In the genomic region with DNA sequence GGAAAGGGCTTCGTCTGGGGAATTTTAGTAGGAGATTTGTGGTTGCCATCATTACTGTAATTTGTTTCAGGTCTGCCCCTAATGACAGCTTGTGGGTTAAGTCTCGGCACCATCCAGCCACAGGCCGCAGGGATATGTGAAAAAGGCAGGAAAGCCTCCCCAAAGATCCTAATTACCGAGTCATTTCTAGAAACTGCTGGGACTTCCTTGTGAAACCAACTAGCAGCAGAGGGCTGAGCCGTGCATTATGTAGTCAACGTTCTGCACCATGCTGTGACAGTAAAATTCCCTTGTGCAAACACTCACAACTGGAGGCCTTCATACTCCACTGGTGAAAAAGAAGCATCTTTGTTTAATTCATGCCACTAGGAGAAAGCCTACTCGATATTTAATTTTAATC, we compare ENCODE assay signal across 1 cellular context.
TF ChIP-seq lines count a peak whose summit lies in the region.

No MANE protein-coding gene starts in this region.

TF ChIP-seq in GM23338, 12 proteins besides CTCF, POLR2A, EP300 and RAD21 (continued from another document):
- TF ChIP-seq, protein P1, sequence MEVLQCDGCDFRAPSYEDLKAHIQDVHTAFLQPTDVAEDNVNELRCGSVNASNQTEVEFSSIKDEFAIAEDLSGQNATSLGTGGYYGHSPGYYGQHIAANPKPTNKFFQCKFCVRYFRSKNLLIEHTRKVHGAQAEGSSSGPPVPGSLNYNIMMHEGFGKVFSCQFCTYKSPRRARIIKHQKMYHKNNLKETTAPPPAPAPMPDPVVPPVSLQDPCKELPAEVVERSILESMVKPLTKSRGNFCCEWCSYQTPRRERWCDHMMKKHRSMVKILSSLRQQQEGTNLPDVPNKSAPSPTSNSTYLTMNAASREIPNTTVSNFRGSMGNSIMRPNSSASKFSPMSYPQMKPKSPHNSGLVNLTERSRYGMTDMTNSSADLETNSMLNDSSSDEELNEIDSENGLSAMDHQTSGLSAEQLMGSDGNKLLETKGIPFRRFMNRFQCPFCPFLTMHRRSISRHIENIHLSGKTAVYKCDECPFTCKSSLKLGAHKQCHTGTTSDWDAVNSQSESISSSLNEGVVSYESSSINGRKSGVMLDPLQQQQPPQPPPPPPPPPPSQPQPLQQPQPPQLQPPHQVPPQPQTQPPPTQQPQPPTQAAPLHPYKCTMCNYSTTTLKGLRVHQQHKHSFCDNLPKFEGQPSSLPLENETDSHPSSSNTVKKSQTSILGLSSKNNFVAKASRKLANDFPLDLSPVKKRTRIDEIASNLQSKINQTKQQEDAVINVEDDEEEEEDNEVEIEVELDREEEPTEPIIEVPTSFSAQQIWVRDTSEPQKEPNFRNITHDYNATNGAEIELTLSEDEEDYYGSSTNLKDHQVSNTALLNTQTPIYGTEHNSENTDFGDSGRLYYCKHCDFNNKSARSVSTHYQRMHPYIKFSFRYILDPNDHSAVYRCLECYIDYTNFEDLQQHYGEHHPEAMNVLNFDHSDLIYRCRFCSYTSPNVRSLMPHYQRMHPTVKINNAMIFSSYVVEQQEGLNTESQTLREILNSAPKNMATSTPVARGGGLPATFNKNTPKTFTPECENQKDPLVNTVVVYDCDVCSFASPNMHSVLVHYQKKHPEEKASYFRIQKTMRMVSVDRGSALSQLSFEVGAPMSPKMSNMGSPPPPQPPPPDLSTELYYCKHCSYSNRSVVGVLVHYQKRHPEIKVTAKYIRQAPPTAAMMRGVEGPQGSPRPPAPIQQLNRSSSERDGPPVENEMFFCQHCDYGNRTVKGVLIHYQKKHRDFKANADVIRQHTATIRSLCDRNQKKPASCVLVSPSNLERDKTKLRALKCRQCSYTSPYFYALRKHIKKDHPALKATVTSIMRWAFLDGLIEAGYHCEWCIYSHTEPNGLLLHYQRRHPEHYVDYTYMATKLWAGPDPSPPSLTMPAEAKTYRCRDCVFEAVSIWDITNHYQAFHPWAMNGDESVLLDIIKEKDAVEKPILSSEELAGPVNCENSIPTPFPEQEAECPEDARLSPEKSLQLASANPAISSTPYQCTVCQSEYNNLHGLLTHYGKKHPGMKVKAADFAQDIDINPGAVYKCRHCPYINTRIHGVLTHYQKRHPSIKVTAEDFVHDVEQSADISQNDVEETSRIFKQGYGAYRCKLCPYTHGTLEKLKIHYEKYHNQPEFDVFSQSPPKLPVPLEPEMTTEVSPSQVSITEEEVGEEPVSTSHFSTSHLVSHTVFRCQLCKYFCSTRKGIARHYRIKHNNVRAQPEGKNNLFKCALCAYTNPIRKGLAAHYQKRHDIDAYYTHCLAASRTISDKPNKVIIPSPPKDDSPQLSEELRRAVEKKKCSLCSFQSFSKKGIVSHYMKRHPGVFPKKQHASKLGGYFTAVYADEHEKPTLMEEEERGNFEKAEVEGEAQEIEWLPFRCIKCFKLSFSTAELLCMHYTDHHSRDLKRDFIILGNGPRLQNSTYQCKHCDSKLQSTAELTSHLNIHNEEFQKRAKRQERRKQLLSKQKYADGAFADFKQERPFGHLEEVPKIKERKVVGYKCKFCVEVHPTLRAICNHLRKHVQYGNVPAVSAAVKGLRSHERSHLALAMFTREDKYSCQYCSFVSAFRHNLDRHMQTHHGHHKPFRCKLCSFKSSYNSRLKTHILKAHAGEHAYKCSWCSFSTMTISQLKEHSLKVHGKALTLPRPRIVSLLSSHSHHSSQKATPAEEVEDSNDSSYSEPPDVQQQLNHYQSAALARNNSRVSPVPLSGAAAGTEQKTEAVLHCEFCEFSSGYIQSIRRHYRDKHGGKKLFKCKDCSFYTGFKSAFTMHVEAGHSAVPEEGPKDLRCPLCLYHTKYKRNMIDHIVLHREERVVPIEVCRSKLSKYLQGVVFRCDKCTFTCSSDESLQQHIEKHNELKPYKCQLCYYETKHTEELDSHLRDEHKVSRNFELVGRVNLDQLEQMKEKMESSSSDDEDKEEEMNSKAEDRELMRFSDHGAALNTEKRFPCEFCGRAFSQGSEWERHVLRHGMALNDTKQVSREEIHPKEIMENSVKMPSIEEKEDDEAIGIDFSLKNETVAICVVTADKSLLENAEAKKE (CRISPR knock-in tag; IDR thresholded peaks at IDR 0.05), result no peak
- TF ChIP-seq STAT1 (IDR thresholded peaks at IDR 0.05; ENCODE audit: unreplicated experiment) (no peak), POLR2AphosphoS5 (IDR thresholded peaks at IDR 0.05; ENCODE audit: low read depth) (no peak), NANOG (IDR thresholded peaks at IDR 0.05; ENCODE audit: borderline replicate concordance) (no peak), ZNF331 (CRISPR knock-in tag; IDR thresholded peaks at IDR 0.05; ENCODE audit: low read depth) (no peak)
- TF ChIP-seq, protein P2, sequence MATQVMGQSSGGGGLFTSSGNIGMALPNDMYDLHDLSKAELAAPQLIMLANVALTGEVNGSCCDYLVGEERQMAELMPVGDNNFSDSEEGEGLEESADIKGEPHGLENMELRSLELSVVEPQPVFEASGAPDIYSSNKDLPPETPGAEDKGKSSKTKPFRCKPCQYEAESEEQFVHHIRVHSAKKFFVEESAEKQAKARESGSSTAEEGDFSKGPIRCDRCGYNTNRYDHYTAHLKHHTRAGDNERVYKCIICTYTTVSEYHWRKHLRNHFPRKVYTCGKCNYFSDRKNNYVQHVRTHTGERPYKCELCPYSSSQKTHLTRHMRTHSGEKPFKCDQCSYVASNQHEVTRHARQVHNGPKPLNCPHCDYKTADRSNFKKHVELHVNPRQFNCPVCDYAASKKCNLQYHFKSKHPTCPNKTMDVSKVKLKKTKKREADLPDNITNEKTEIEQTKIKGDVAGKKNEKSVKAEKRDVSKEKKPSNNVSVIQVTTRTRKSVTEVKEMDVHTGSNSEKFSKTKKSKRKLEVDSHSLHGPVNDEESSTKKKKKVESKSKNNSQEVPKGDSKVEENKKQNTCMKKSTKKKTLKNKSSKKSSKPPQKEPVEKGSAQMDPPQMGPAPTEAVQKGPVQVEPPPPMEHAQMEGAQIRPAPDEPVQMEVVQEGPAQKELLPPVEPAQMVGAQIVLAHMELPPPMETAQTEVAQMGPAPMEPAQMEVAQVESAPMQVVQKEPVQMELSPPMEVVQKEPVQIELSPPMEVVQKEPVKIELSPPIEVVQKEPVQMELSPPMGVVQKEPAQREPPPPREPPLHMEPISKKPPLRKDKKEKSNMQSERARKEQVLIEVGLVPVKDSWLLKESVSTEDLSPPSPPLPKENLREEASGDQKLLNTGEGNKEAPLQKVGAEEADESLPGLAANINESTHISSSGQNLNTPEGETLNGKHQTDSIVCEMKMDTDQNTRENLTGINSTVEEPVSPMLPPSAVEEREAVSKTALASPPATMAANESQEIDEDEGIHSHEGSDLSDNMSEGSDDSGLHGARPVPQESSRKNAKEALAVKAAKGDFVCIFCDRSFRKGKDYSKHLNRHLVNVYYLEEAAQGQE (IDR thresholded peaks at IDR 0.05; ENCODE audit: unreplicated experiment), result no peak
